Comparison of ENCODE assay signal across 8 cellular contexts in the genomic region with DNA sequence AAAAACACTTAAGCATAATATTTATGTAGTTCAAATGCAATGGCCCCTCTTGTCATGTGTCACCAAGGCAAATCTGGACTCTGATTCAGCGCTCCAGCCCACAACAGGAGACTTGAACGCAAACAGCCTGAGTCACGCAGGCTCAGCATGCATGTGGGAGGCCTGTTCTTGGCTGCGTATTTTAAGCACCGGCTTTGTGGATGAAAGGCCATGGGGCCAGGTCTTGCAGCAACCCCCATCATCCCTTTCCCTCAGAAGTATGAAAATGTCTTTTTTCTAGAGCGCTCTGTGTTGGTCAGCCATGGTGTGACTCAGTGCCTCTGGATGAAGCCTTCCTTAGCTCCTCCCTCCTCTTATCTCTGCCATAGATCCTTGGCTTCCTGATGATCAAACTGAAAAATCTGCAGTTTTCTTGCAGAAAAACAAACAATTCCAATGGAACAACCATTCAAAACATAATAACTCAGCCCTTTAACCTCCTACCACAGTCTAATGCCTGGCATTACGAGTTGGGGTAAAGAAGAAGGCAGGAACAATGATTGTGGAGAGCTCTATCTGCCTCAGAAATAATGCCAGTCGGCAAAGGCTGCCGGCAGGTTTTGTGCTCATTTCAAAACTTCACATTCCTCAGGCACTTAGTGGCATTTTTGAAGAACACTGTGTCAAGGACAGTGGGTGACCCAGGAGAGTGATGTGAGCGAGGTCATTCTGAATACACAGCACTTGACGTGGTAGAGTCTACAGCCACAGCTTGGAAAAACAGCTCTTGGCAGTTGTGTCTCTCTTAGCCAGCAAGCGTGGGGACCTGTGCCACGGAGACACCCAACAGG.
DNase-seq lines count a peak whose midpoint lies in the region; ATAC-seq and TF ChIP-seq lines count a peak whose summit lies in the region.

No MANE protein-coding gene starts in this region.

- no peak overlapping the region for H3K9ac ChIP-seq in Loucy (ENCODE audit: low read depth, low read length, poor library complexity, severe bottlenecking)

- H3K9me2 ChIP-seq in Loucy (replicated peaks; ENCODE audit: low read depth, low read length): no peaks in the 10 kb centered on the region

- intact Hi-C loops in right lobe of liver (cut with DNase I): no loop called here
- intact Hi-C loops in stomach (cut with DNase I; ENCODE audit: low total_unique reads): no loop called here

- peak; percentile 90 for DNase-seq in AG08396 (ENCODE audit: low spot score)
- peak; percentile 95 for DNase-seq in amniotic stem cell (lab: John Stamatoyannopoulos, UW)
- peak; percentile 83 to 88 (median 85) for DNase-seq in right lobe of liver
- peak; percentile 71 for DNase-seq in stomach
- no peak for DNase-seq in DMS53 treated with DMSO at 0.1 percent for 48 hours (lab: John Stamatoyannopoulos, UW; ENCODE audit: unreplicated experiment)
- DNase-seq in G401 (ENCODE audit: low spot score): no peak
- no peak for DNase-seq in ecto neural progenitor cell (ENCODE audit: low spot score)

- ATAC-seq in right lobe of liver: peak; percentile 70 to 81 (median 78)

- no peak overlapping the region for H2AFZ ChIP-seq in Loucy (ENCODE audit: low read length)

- no peak overlapping the region for H3K4me3 ChIP-seq in Loucy (ENCODE audit: low read length, poor library complexity, severe bottlenecking)
- peak overlapping the region in 1 of 3 donors; percentile 46 for H3K4me3 ChIP-seq in right lobe of liver
- H3K4me3 ChIP-seq in stomach: peak overlapping the region in 1 of 4 donors; percentile 21

- TF ChIP-seq CTCF in Loucy (conservative IDR thresholded peaks at IDR 0.05; ENCODE audit: low read length) (no peak), right lobe of liver (IDR thresholded peaks at IDR 0.05) (no peak), stomach (IDR thresholded peaks at IDR 0.05) (no peak)

- no peak for TF ChIP-seq EP300 in stomach (IDR thresholded peaks at IDR 0.05)

- H3K4me1 ChIP-seq in Loucy (ENCODE audit: insufficient read depth, low read length, poor library complexity, severe bottlenecking) (peaks cover 19% of the 10 kb centered on the region), right lobe of liver (peaks cover 0 to 32% (median 5%) of the 10 kb centered on the region in 4 donors), stomach (peaks cover 29 to 86% (median 50%) of the 10 kb centered on the region in 4 donors)

- H3K27ac ChIP-seq in right lobe of liver (peak overlapping the region; percentile 55 to 86 (median 71)), stomach (peak overlapping the region; percentile 47 to 83 (median 63))

- H3K79me2 ChIP-seq in Loucy (ENCODE audit: insufficient read depth, low read length): peaks cover 39% of the 10 kb centered on the region

- peak; percentile 89 for TF ChIP-seq POLR2A in right lobe of liver (IDR thresholded peaks at IDR 0.05)
- TF ChIP-seq POLR2A in stomach (IDR thresholded peaks at IDR 0.05): no peak

- H4K20me1 ChIP-seq in Loucy (ENCODE audit: insufficient read depth, low read length, poor library complexity, severe bottlenecking): peaks cover 90% of the 10 kb centered on the region

- H3K9me3 ChIP-seq in Loucy (ENCODE audit: insufficient read depth, low read depth, low read length) (no peaks in the 10 kb centered on the region), right lobe of liver (no peaks in the 10 kb centered on the region), stomach (no peaks in the 10 kb centered on the region)

- H3K4me2 ChIP-seq in Loucy (ENCODE audit: low read depth, low read length, poor library complexity, severe bottlenecking): peak overlapping the region; percentile 49

- no peaks in the 10 kb centered on the region for H3F3A ChIP-seq in Loucy (ENCODE audit: low read depth)

- WGBS in right lobe of liver (ENCODE audit: insufficient coverage, low coverage, low lambda C conversion rate, missing lambda C conversion rate): 19% methylated on average over 9 of the region's 13 CpGs
- 41 to 56% (median 44%) methylated on average over 13 of the region's 13 CpGs for WGBS in stomach, 5 donors

- in situ Hi-C loops in G401 (cut with HindIII; ENCODE audit: low sequenced_read_pairs): no loop called here

- H3K36me3 ChIP-seq in Loucy (ENCODE audit: insufficient read depth, low read length) (peaks cover 98% of the 10 kb centered on the region), right lobe of liver (peaks cover 0 to 2% (median 0%) of the 10 kb centered on the region in 4 donors), stomach (peaks cover 6 to 57% (median 35%) of the 10 kb centered on the region in 4 donors)

- H3K27me3 ChIP-seq in Loucy (ENCODE audit: insufficient read depth, low read length, poor library complexity, severe bottlenecking) (no peaks in the 10 kb centered on the region), right lobe of liver (no peaks in the 10 kb centered on the region), stomach (no peaks in the 10 kb centered on the region)

Comparison
In these comparisons a context has a peak if more than half of its experiments do, and no peak if none do; other contexts are left out.
1. DNase-seq: peak in AG08396 (single experiment), amniotic stem cell (single experiment), right lobe of liver (3 of 3) and stomach (single experiment); none in DMS53 treated with DMSO at 0.1 percent for 48 hours (single experiment), G401 (single experiment) and ecto neural progenitor cell (single experiment).